ENCODE assay signal across 15 cellular contexts in the genomic region with DNA sequence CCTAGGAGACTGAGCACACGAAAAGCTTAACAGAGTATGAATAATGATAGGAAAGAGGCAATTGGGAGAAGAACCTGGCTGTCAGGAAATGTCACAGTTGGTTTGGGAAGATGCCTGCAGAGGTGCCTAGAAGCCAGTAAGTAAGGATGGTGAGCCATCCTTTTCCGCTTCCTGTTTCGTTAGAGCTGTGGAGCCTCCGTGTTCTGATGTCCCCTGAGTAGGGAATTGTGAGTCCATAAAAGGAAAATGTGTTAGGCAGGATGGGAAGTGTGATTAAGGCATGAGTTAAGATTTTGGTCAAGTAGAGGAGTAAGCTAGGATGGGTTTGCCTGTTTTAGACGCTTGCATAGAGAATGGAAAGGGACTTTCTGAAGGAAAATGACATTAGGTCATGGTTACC. TPM values are rescaled to one million over a fixed set of nuclear protein-coding genes. Genes with fewer than 3 reads are reported as not detected.
DNase-seq lines count a peak whose midpoint lies in the region; ATAC-seq and TF ChIP-seq lines count a peak whose summit lies in the region.
"Had no signal": no experiment of that assay in that cellular context is flagged by ENCODE, and none has a peak within 500 bp of the region (broad histone marks: within the 10 kb centered on the region; RNA-seq: fewer than 3 reads in every experiment).

No MANE protein-coding gene starts in this region.

- peak overlapping the region in 1 of 2 experiments; percentile 41; a peak in 2 of 4 replicates for H4K8ac ChIP-seq in IMR-90 (ENCODE audit: low read depth in 2 of 2, low read length in 2 of 2)

- H2AK9ac ChIP-seq in IMR-90 (replicated peaks; ENCODE audit: low read depth, low read length, poor library complexity) = no peak overlapping the region

- H3K36me3 ChIP-seq in IMR-90 (ENCODE audit: control insufficient read depth, insufficient read depth, low read length) = peaks cover 12% of the 10 kb centered on the region

- no peak overlapping the region for H2BK20ac ChIP-seq in IMR-90 (ENCODE audit: low read depth, low read length)

- peak overlapping the region; percentile 60; the same call in 1 of the 2 replicates for H3K4me2 ChIP-seq in IMR-90 (ENCODE audit: low read depth, low read length)

- peaks cover 16% of the 10 kb centered on the region for H3K9me1 ChIP-seq in IMR-90 (ENCODE audit: insufficient read depth, low read length)

- H3K9me3 ChIP-seq in IMR-90 (ENCODE audit: control insufficient read depth, insufficient read depth, low read length) = no peaks in the 10 kb centered on the region

- TF ChIP-seq RAD21 in IMR-90 (IDR thresholded peaks at IDR 0.05; ENCODE audit: low read length) = no peak

- peaks cover 21% of the 10 kb centered on the region for H3K4me1 ChIP-seq in IMR-90 (ENCODE audit: control insufficient read depth, insufficient read depth, low read length)

- BruUV-seq in IMR-90 (replicated peaks; lab: Mats Ljungman, UMichigan) = no TSS peak

- no peak overlapping the region for H2BK120ac ChIP-seq in IMR-90 (ENCODE audit: low read depth, low read length)

- H3K79me1 ChIP-seq in IMR-90 (ENCODE audit: low read depth in 1 of 2, low read length in 2 of 2) = peaks cover 0 to 29% of the 10 kb centered on the region in 2 experiments; a peak in 2 of 4 replicates

- dilution Hi-C loops in IMR-90 (cut with HindIII; ENCODE audit: low sequenced_read_pairs, unreplicated experiment) = loop anchor here (10.0 kb wide), 2 partner anchors 51 to 89 kb away; no protein-coding TSS in a partner anchor

- TF ChIP-seq CTCF in IMR-90 (conservative IDR thresholded peaks at IDR 0.05; ENCODE audit: low read depth, low read length) (no peak), cardiac fibroblast (IDR thresholded peaks at IDR 0.05; ENCODE audit: low read depth, low read length) (no peak)

- intact Hi-C loops in IMR-90 (cut with micrococcal nuclease) = no loop called here

- peaks cover 92% of the 10 kb centered on the region for H4K20me1 ChIP-seq in IMR-90 (ENCODE audit: insufficient read depth, low read length)

- POLR2A ChIA-PET in IMR-90 (lab: Charles Lee; ENCODE audit: unreplicated experiment) = interaction anchor here (0.6 to 1.0 kb wide), 4 partner anchors 9 to 51 kb away, joined by 3 to 5 read pairs (median 3); a partner anchor contains a TSS

- H2BK15ac ChIP-seq in IMR-90 (ENCODE audit: low read depth, low read length) = no peak overlapping the region

- CTCF ChIA-PET in IMR-90 (lab: Yijun Ruan, JAX) = interaction anchor here (1.2 kb wide), 1 partner anchor 74 kb away, joined by 3 read pairs; no protein-coding TSS in a partner anchor

- no peak overlapping the region; the same call in 1 of the 2 replicates for H3K18ac ChIP-seq in IMR-90 (ENCODE audit: low read depth, low read length)

- H3K9ac ChIP-seq in IMR-90 (ENCODE audit: low read depth, low read length) = no peak overlapping the region

- ATAC-seq in IMR-90 (ENCODE audit: low read depth) (no peak), HG03342 (IDR thresholded peaks at IDR 0.05; ENCODE audit: unreplicated experiment) (no peak)
- ATAC-seq: HCT116; stimulated activated naive CD8-positive, alpha-beta T cell treated with anti-CD3 and anti-CD28 coated beads, Interleukin-15, Interleukin-2, amounts not matched to agents 100 U/mL and 50 U/mL, for 24 hours had no signal

- no peak overlapping the region for H4K91ac ChIP-seq in IMR-90 (ENCODE audit: insufficient read depth, low read depth, low read length)

- H4K5ac ChIP-seq in IMR-90 (ENCODE audit: low read depth, low read length) = no peak overlapping the region

- 63% methylated on average over 4 of the region's 5 CpGs; no CpG with 5 or more reads in 1 of the 2 experiments for WGBS in IMR-90 (ENCODE audit: extremely low coverage in 2 of 2, insufficient read length in 1 of 2), 2 experiments

- H2AFZ ChIP-seq in IMR-90 (replicated peaks; ENCODE audit: low read length, poor library complexity) = no peak overlapping the region

- H3K4me3 ChIP-seq in IMR-90 (ENCODE audit: insufficient read depth, low read depth, low read length) (no peak overlapping the region), cardiac fibroblast (replicated peaks in 1 of 2; ENCODE audit: low read depth in 2 of 2, low read length in 2 of 2) (peak overlapping the region in 1 of 2 donors; percentile 2)

- no peak overlapping the region for H2AK5ac ChIP-seq in IMR-90 (ENCODE audit: low read depth, low read length)

- in situ Hi-C loops in IMR-90 (cut with MboI; ENCODE audit: low sequenced_read_pairs) = no loop called here

- H3K4ac ChIP-seq in IMR-90 (ENCODE audit: low read depth, low read length) = no peak overlapping the region; the same call in 1 of the 2 replicates

- H2BK5ac ChIP-seq in IMR-90 (ENCODE audit: low read depth, low read length, poor library complexity, severe bottlenecking) = peak overlapping the region; percentile 55

- H3K56ac ChIP-seq in IMR-90 (ENCODE audit: extremely low read depth, insufficient read depth, low read length) = no peak overlapping the region

- peak overlapping the region; percentile 69; the same call in 1 of the 2 replicates for H3K14ac ChIP-seq in IMR-90 (replicated peaks; ENCODE audit: low read depth, low read length)

- no peaks in the 10 kb centered on the region for H3K27me3 ChIP-seq in IMR-90 (ENCODE audit: control insufficient read depth, insufficient read depth, low read length)

- H3K23ac ChIP-seq in IMR-90 (ENCODE audit: low read depth, low read length) = peak overlapping the region; percentile 49

- TF ChIP-seq POLR2A in IMR-90 (IDR thresholded peaks at IDR 0.05; ENCODE audit: low read depth, low read length) = no peak

- H3K27ac ChIP-seq in IMR-90 (ENCODE audit: insufficient read depth, low read length) = no peak overlapping the region
- H3K27ac ChIP-seq: C4-2B had no signal

- DNase-seq in IMR-90 (no peak), cardiac fibroblast (ENCODE audit: low read depth in 2 of 2) (peak; percentile 58 to 84), kidney tubule cell (ENCODE audit: low spot score) (peak; percentile 72), stromal cell of bone marrow (ENCODE audit: low read depth) (peak; percentile 57), GM19238 (ENCODE audit: insufficient read length, low spot score) (no peak), NCI-H128 (lab: John Stamatoyannopoulos, UW; ENCODE audit: unreplicated experiment) (no peak), HuH-7.5 (ENCODE audit: low spot score) (no peak)
- DNase-seq: activated naive CD4-positive, alpha-beta T cell treated with anti-CD3 and anti-CD28 coated beads, Interleukin-2, amount 10 ng/mL, durations not matched to agents 7 days and 5 days; erythroblast; NCI-H1105; NCI-H524; stimulated activated naive CD8-positive, alpha-beta T cell treated with anti-CD3 and anti-CD28 coated beads, Interleukin-15, Interleukin-2, amounts not matched to agents 100 U/mL and 50 U/mL, for 24 hours had no signal

TF ChIP-seq in IMR-90, 13 proteins besides CTCF, POLR2A, EP300 and RAD21:
- TF ChIP-seq FOS (IDR thresholded peaks at IDR 0.05; ENCODE audit: low read depth, low read length) = no peak
- TF ChIP-seq BHLHE40 (IDR thresholded peaks at IDR 0.05; ENCODE audit: low read depth, low read length) = no peak
- TF ChIP-seq CEBPB (IDR thresholded peaks at IDR 0.05; ENCODE audit: low read depth, low read length) = no peak
- no peak for TF ChIP-seq RCOR1 (IDR thresholded peaks at IDR 0.05; ENCODE audit: insufficient replicate concordance, low read length)
- no peak for TF ChIP-seq MAZ (IDR thresholded peaks at IDR 0.05; ENCODE audit: borderline replicate concordance, low read depth, low read length)
- TF ChIP-seq, protein P1, sequence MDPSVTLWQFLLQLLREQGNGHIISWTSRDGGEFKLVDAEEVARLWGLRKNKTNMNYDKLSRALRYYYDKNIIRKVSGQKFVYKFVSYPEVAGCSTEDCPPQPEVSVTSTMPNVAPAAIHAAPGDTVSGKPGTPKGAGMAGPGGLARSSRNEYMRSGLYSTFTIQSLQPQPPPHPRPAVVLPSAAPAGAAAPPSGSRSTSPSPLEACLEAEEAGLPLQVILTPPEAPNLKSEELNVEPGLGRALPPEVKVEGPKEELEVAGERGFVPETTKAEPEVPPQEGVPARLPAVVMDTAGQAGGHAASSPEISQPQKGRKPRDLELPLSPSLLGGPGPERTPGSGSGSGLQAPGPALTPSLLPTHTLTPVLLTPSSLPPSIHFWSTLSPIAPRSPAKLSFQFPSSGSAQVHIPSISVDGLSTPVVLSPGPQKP (IDR thresholded peaks at IDR 0.05; ENCODE audit: borderline replicate concordance, low read depth, low read length) = no peak
- no peak for TF ChIP-seq SMC3 (IDR thresholded peaks at IDR 0.05; ENCODE audit: low read depth, low read length)
- no peak for TF ChIP-seq MXI1 (IDR thresholded peaks at IDR 0.05; ENCODE audit: borderline replicate concordance, low read depth, low read length)
- TF ChIP-seq RFX5 (IDR thresholded peaks at IDR 0.05; ENCODE audit: low read depth, low read length) = no peak
- TF ChIP-seq, protein P2, sequence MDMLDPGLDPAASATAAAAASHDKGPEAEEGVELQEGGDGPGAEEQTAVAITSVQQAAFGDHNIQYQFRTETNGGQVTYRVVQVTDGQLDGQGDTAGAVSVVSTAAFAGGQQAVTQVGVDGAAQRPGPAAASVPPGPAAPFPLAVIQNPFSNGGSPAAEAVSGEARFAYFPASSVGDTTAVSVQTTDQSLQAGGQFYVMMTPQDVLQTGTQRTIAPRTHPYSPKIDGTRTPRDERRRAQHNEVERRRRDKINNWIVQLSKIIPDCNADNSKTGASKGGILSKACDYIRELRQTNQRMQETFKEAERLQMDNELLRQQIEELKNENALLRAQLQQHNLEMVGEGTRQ (IDR thresholded peaks at IDR 0.05; ENCODE audit: low read depth, low read length) = no peak
- no peak for TF ChIP-seq NFE2L2 (IDR thresholded peaks at IDR 0.05; ENCODE audit: low read depth, low read length)
- no peak for TF ChIP-seq MAFK (IDR thresholded peaks at IDR 0.05; ENCODE audit: low read depth, low read length)

RNA-seq across cellular contexts. Expression of a gene that starts 9.0 kb away (rescaled TPM):
- 392 and 524 TPM in 2 replicates for total RNA-seq in IMR-90 (2012; rRNA removed)
- 194 and 242 TPM in 2 replicates for polyA plus RNA-seq in IMR-90 (2012; rRNA removed)
- 181 and 264 TPM in 2 replicates for polyA plus RNA-seq in IMR-90 (2012; cell fraction: cytosol; rRNA removed)
- 149 and 183 TPM in 2 replicates for polyA plus RNA-seq in IMR-90 (2012; cell fraction: nucleus; rRNA removed; ENCODE audit: low replicate concordance)

Comparison
In these comparisons a context has a peak if more than half of its experiments do, and no peak if none do; other contexts are left out.
1. DNase-seq: peak in cardiac fibroblast (2 of 2), kidney tubule cell (single experiment) and stromal cell of bone marrow (single experiment); none in IMR-90 (single experiment), GM19238 (single experiment), NCI-H128 (single experiment) and HuH-7.5 (single experiment).